9 cellular contexts compared by ENCODE assay signal in genomic region chr13:75368167-75368566, GRCh38.
DNase-seq lines count a peak whose midpoint lies in the region; ATAC-seq and TF ChIP-seq lines count a peak whose summit lies in the region.
"Had no signal": no experiment of that assay in that cellular context is flagged by ENCODE, and none has a peak within 500 bp of the region (broad histone marks: within the 10 kb centered on the region; RNA-seq: fewer than 3 reads in every experiment).

No MANE protein-coding gene starts in this region.

- no peak overlapping the region for H2AFZ ChIP-seq in neural progenitor cell (replicated peaks)

- intact Hi-C loops in activated CD8-positive, alpha-beta T cell treated with anti-CD3 and anti-CD28 coated beads for 36 hours (cut with micrococcal nuclease) = loop anchor here (5.0 kb wide), 1 partner anchor 114 kb away; the partner anchor contains the start of gene TBC1D4
- intact Hi-C loops in ascending aorta (cut with DNase I) = no loop called here

- H3K9ac ChIP-seq in neural progenitor cell = no peak overlapping the region

- H3K27me3 Mint-ChIP-seq in activated CD8-positive, alpha-beta T cell treated with anti-CD3 and anti-CD28 coated beads for 36 hours = no peaks in the 10 kb centered on the region
- peaks cover 1% of the 10 kb centered on the region for H3K27me3 Mint-ChIP-seq in activated CD8-positive, alpha-beta T cell treated with anti-CD3 and anti-CD28 coated beads, Interleukin-2, amount 10 ng/mL, durations not matched to agents 7 days and 5 days (ENCODE audit: low read depth)
- H3K27me3 Mint-ChIP-seq in stimulated activated naive CD8-positive, alpha-beta T cell treated with anti-CD3 and anti-CD28 coated beads, Interleukin-15, amount 100 ng/mL, for 72 hours = no peaks in the 10 kb centered on the region
- H3K27me3 Mint-ChIP-seq in neural progenitor cell (ENCODE audit: insufficient read depth, low read depth) = peaks cover 6% of the 10 kb centered on the region

- CTCF ChIA-PET in activated CD8-positive, alpha-beta T cell treated with anti-CD3 and anti-CD28 coated beads for 36 hours (lab: Charles Lee) = interaction anchor here (0.8 to 1.8 kb wide), 3 partner anchors 10 to 118 kb away, joined by 3 to 10 read pairs (median 4); no protein-coding TSS in a partner anchor
- CTCF ChIA-PET in activated CD8-positive, alpha-beta T cell treated with anti-CD3 and anti-CD28 coated beads, Interleukin-2, amount 10 ng/mL, durations not matched to agents 7 days and 5 days (lab: Charles Lee) = interaction anchor here (1.7 to 3.3 kb wide), 6 partner anchors 10 to 174 kb away, joined by 4 to 28 read pairs (median 10); partner anchors contain the start of gene TBC1D4
- CTCF ChIA-PET in HEK293T (lab: Yijun Ruan, JAX) = interaction anchor here (0.7 to 2.9 kb wide), 4 partner anchors 11 to 195 kb away, joined by 3 to 23 read pairs (median 4); partner anchors contain the start of gene TBC1D4

- ATAC-seq in activated CD8-positive, alpha-beta T cell treated with anti-CD3 and anti-CD28 coated beads for 36 hours = no peak
- ATAC-seq in activated CD8-positive, alpha-beta T cell treated with anti-CD3 and anti-CD28 coated beads, Interleukin-2, amount 10 ng/mL, durations not matched to agents 7 days and 5 days = no peak
- ATAC-seq in stimulated activated naive CD8-positive, alpha-beta T cell treated with anti-CD3 and anti-CD28 coated beads, Interleukin-15, amount 100 ng/mL, for 72 hours = peak; percentile 41
- ATAC-seq in HG03039 (IDR thresholded peaks at IDR 0.05; ENCODE audit: unreplicated experiment) = no peak
- ATAC-seq: A549 had no signal

- DNase-seq in activated CD8-positive, alpha-beta T cell treated with anti-CD3 and anti-CD28 coated beads for 36 hours = peak; percentile 10
- no peak for DNase-seq in activated CD8-positive, alpha-beta T cell treated with anti-CD3 and anti-CD28 coated beads, Interleukin-2, amount 10 ng/mL, durations not matched to agents 7 days and 5 days
- DNase-seq in ascending aorta (ENCODE audit: low spot score in 2 of 2) (no peak), hepatic stellate cell (ENCODE audit: low spot score) (peak; percentile 32), HEK293T (ENCODE audit: extremely low spot score) (no peak), neural progenitor cell (ENCODE audit: low spot score) (no peak)
- no peak for DNase-seq in stimulated activated naive CD8-positive, alpha-beta T cell treated with anti-CD3 and anti-CD28 coated beads, Interleukin-15, amount 100 ng/mL, for 72 hours

- POLR2A ChIA-PET in activated CD8-positive, alpha-beta T cell treated with anti-CD3 and anti-CD28 coated beads for 36 hours (lab: Charles Lee) = no interaction called here
- POLR2A ChIA-PET in activated CD8-positive, alpha-beta T cell treated with anti-CD3 and anti-CD28 coated beads, Interleukin-2, amount 10 ng/mL, durations not matched to agents 7 days and 5 days (lab: Charles Lee) = interaction anchor here (3.6 kb wide), 1 partner anchor 41 kb away, joined by 18 read pairs; no protein-coding TSS in a partner anchor
- POLR2A ChIA-PET in HEK293T (lab: Yijun Ruan, JAX) = no interaction called here

- H3K27me3 ChIP-seq in ascending aorta (no peaks in the 10 kb centered on the region), neural progenitor cell (no peaks in the 10 kb centered on the region)

- no peaks in the 10 kb centered on the region for H3K36me3 ChIP-seq in ascending aorta
- no peaks in the 10 kb centered on the region for H3K36me3 ChIP-seq in neural progenitor cell

- peaks cover 44% of the 10 kb centered on the region for H3K4me1 Mint-ChIP-seq in activated CD8-positive, alpha-beta T cell treated with anti-CD3 and anti-CD28 coated beads for 36 hours (ENCODE audit: low read depth)
- H3K4me1 Mint-ChIP-seq in activated CD8-positive, alpha-beta T cell treated with anti-CD3 and anti-CD28 coated beads, Interleukin-2, amount 10 ng/mL, durations not matched to agents 7 days and 5 days (ENCODE audit: low read depth) = peaks cover 27% of the 10 kb centered on the region
- peaks cover 36% of the 10 kb centered on the region for H3K4me1 Mint-ChIP-seq in stimulated activated naive CD8-positive, alpha-beta T cell treated with anti-CD3 and anti-CD28 coated beads, Interleukin-15, amount 100 ng/mL, for 72 hours
- H3K4me1 Mint-ChIP-seq in neural progenitor cell = peaks cover 4% of the 10 kb centered on the region

- H3K4me1 ChIP-seq in ascending aorta (no peaks in the 10 kb centered on the region), neural progenitor cell (no peaks in the 10 kb centered on the region)

- H3K27ac Mint-ChIP-seq in activated CD8-positive, alpha-beta T cell treated with anti-CD3 and anti-CD28 coated beads for 36 hours = no peak overlapping the region
- no peak overlapping the region for H3K27ac Mint-ChIP-seq in activated CD8-positive, alpha-beta T cell treated with anti-CD3 and anti-CD28 coated beads, Interleukin-2, amount 10 ng/mL, durations not matched to agents 7 days and 5 days
- no peak overlapping the region for H3K27ac Mint-ChIP-seq in stimulated activated naive CD8-positive, alpha-beta T cell treated with anti-CD3 and anti-CD28 coated beads, Interleukin-15, amount 100 ng/mL, for 72 hours
- H3K27ac Mint-ChIP-seq in neural progenitor cell = no peak overlapping the region

- no peaks in the 10 kb centered on the region for H3K36me3 Mint-ChIP-seq in activated CD8-positive, alpha-beta T cell treated with anti-CD3 and anti-CD28 coated beads for 36 hours (ENCODE audit: low read depth)
- no peaks in the 10 kb centered on the region for H3K36me3 Mint-ChIP-seq in activated CD8-positive, alpha-beta T cell treated with anti-CD3 and anti-CD28 coated beads, Interleukin-2, amount 10 ng/mL, durations not matched to agents 7 days and 5 days (ENCODE audit: low read depth)
- no peaks in the 10 kb centered on the region for H3K36me3 Mint-ChIP-seq in neural progenitor cell

- H3K4me2 ChIP-seq in neural progenitor cell = no peak overlapping the region
- H3K4me2 ChIP-seq: A549 had no signal

- no peaks in the 10 kb centered on the region for H4K20me1 ChIP-seq in neural progenitor cell (ENCODE audit: low read depth)

- no peaks in the 10 kb centered on the region for H3K79me2 ChIP-seq in neural progenitor cell (ENCODE audit: low read depth)

- H3K9me3 Mint-ChIP-seq in activated CD8-positive, alpha-beta T cell treated with anti-CD3 and anti-CD28 coated beads for 36 hours = no peaks in the 10 kb centered on the region
- H3K9me3 Mint-ChIP-seq in activated CD8-positive, alpha-beta T cell treated with anti-CD3 and anti-CD28 coated beads, Interleukin-2, amount 10 ng/mL, durations not matched to agents 7 days and 5 days (ENCODE audit: insufficient read depth) = no peaks in the 10 kb centered on the region
- no peaks in the 10 kb centered on the region for H3K9me3 Mint-ChIP-seq in stimulated activated naive CD8-positive, alpha-beta T cell treated with anti-CD3 and anti-CD28 coated beads, Interleukin-15, amount 100 ng/mL, for 72 hours
- H3K9me3 Mint-ChIP-seq in neural progenitor cell = no peaks in the 10 kb centered on the region

- no peak overlapping the region for H3K4me3 Mint-ChIP-seq in activated CD8-positive, alpha-beta T cell treated with anti-CD3 and anti-CD28 coated beads for 36 hours
- no peak overlapping the region for H3K4me3 Mint-ChIP-seq in activated CD8-positive, alpha-beta T cell treated with anti-CD3 and anti-CD28 coated beads, Interleukin-2, amount 10 ng/mL, durations not matched to agents 7 days and 5 days
- H3K4me3 Mint-ChIP-seq in stimulated activated naive CD8-positive, alpha-beta T cell treated with anti-CD3 and anti-CD28 coated beads, Interleukin-15, amount 100 ng/mL, for 72 hours = no peak overlapping the region
- no peak overlapping the region for H3K4me3 Mint-ChIP-seq in neural progenitor cell

- H3K4me3 ChIP-seq in ascending aorta = no peak overlapping the region
- no peak overlapping the region for H3K4me3 ChIP-seq in neural progenitor cell
- H3K4me3 ChIP-seq: A549 had no signal

- no peaks in the 10 kb centered on the region for H3K9me3 ChIP-seq in ascending aorta
- no peaks in the 10 kb centered on the region for H3K9me3 ChIP-seq in neural progenitor cell (ENCODE audit: low read depth)
- H3K9me3 ChIP-seq: A549 had no signal

- H3K27ac ChIP-seq in ascending aorta (peak overlapping the region; percentile 14 to 72), neural progenitor cell (no peak overlapping the region)
- H3K27ac ChIP-seq: A549 had no signal

- TF ChIP-seq CTCF in activated CD8-positive, alpha-beta T cell treated with anti-CD3 and anti-CD28 coated beads for 36 hours (IDR thresholded peaks at IDR 0.05) = no peak
- TF ChIP-seq CTCF in ascending aorta (IDR thresholded peaks at IDR 0.05) (no peak), neural progenitor cell (IDR thresholded peaks at IDR 0.05) (no peak)

- no peaks in the 10 kb centered on the region for H3F3A ChIP-seq in neural progenitor cell (ENCODE audit: low read depth)

TF ChIP-seq in HEK293T, 16 proteins besides CTCF, POLR2A, EP300 and RAD21:
- TF ChIP-seq L3MBTL2 (conservative IDR thresholded peaks at IDR 0.05) = no peak

Comparison
In these comparisons a context has a peak if more than half of its experiments do, and no peak if none do; other contexts are left out.
1. DNase-seq: peak in activated CD8-positive, alpha-beta T cell treated with anti-CD3 and anti-CD28 coated beads for 36 hours (single experiment) and hepatic stellate cell (single experiment); none in activated CD8-positive, alpha-beta T cell treated with anti-CD3 and anti-CD28 coated beads, Interleukin-2, amount 10 ng/mL, durations not matched to agents 7 days and 5 days (single experiment), ascending aorta (0 of 2), stimulated activated naive CD8-positive, alpha-beta T cell treated with anti-CD3 and anti-CD28 coated beads, Interleukin-15, amount 100 ng/mL, for 72 hours (0 of 2), HEK293T (single experiment) and neural progenitor cell (single experiment).